Comparison of ENCODE assay signal across 2 cellular contexts in genomic region chr5:138963763-138964371, GRCh38.
TF ChIP-seq lines count a peak whose summit lies in the region.

No MANE protein-coding gene starts in this region.

TF ChIP-seq in K562, 482 proteins besides CTCF, POLR2A, EP300 and RAD21 (continued from another document):
- no peak for TF ChIP-seq PBX2 (CRISPR knock-in tag; IDR thresholded peaks at IDR 0.05; ENCODE audit: low read depth)
- TF ChIP-seq PBX2 (tag; conservative IDR thresholded peaks at IDR 0.05; ENCODE audit: low read depth) = peak; percentile 72
- no peak for TF ChIP-seq E2F4 (CRISPR knock-in tag; IDR thresholded peaks at IDR 0.05; ENCODE audit: low read depth)
- TF ChIP-seq MEIS2 (IDR thresholded peaks at IDR 0.05; ENCODE audit: partially characterized antibody) = peak; percentile 39
- no peak for TF ChIP-seq ZNF407 (IDR thresholded peaks at IDR 0.05; ENCODE audit: low read depth)

TF ChIP-seq in HepG2, 621 proteins besides CTCF, POLR2A, EP300 and RAD21 (continued from another document and continues in another):
- TF ChIP-seq ZNF12 (CRISPR knock-in tag; IDR thresholded peaks at IDR 0.05) = 0 out of 2 replicates have a peak, but pooled peaks have one; percentile 36
- TF ChIP-seq FOXK2 (IDR thresholded peaks at IDR 0.05) = no peak
- TF ChIP-seq ELF1 (CRISPR knock-in tag; IDR thresholded peaks at IDR 0.05) = peak; percentile 82
- TF ChIP-seq SALL1 (CRISPR knock-in tag; IDR thresholded peaks at IDR 0.05) = peak; percentile 63
- TF ChIP-seq ZNF234 (CRISPR knock-in tag; conservative IDR thresholded peaks at IDR 0.05) = no peak
- TF ChIP-seq NR2C2 (CRISPR knock-in tag; IDR thresholded peaks at IDR 0.05; ENCODE audit: borderline replicate concordance) = peak; percentile 73
- TF ChIP-seq MAF1 (CRISPR knock-in tag; IDR thresholded peaks at IDR 0.05; ENCODE audit: borderline replicate concordance) = no peak
- TF ChIP-seq NRL (CRISPR knock-in tag; IDR thresholded peaks at IDR 0.05; ENCODE audit: borderline replicate concordance) = no peak
- TF ChIP-seq ZHX2 (IDR thresholded peaks at IDR 0.05; ENCODE audit: low read depth) = 0 out of 2 replicates have a peak, but pooled peaks have one; percentile 31
- TF ChIP-seq ZHX2 (CRISPR knock-in tag; IDR thresholded peaks at IDR 0.05; ENCODE audit: borderline replicate concordance) = no peak
- TF ChIP-seq HNF4G (IDR thresholded peaks at IDR 0.05; ENCODE audit: borderline replicate concordance, low read depth, low read length) = no peak
- TF ChIP-seq HNF4G (CRISPR knock-in tag; IDR thresholded peaks at IDR 0.05; ENCODE audit: borderline replicate concordance, low read depth) = no peak; the same call in 1 of the 2 replicates
- TF ChIP-seq NR2F6 (IDR thresholded peaks at IDR 0.05) = peak; percentile 75
- peak; percentile 76 for TF ChIP-seq NR2F6 (CRISPR knock-in tag; IDR thresholded peaks at IDR 0.05)
- no peak for TF ChIP-seq ZNF660 (CRISPR knock-in tag; IDR thresholded peaks at IDR 0.05; ENCODE audit: borderline replicate concordance, low read depth)
- TF ChIP-seq ZBTB1 (CRISPR knock-in tag; IDR thresholded peaks at IDR 0.05; ENCODE audit: borderline replicate concordance) = no peak
- TF ChIP-seq GLMP (CRISPR knock-in tag; IDR thresholded peaks at IDR 0.05; ENCODE audit: borderline replicate concordance) = no peak
- no peak for TF ChIP-seq PCBP1 (IDR thresholded peaks at IDR 0.05; ENCODE audit: borderline replicate concordance, low read depth, low read length)
- TF ChIP-seq PCBP2 (optimal IDR thresholded peaks at IDR 0.05; ENCODE audit: low read depth, low read length, poor library complexity, severe bottlenecking) = no peak
- no peak for TF ChIP-seq TBL1XR1 (IDR thresholded peaks at IDR 0.05; ENCODE audit: borderline replicate concordance, low read length, partially characterized antibody)
- no peak for TF ChIP-seq POLR2AphosphoS5 (IDR thresholded peaks at IDR 0.05; ENCODE audit: low read depth, low read length)
- TF ChIP-seq ZNF619 (CRISPR knock-in tag; IDR thresholded peaks at IDR 0.05) = no peak
- no peak for TF ChIP-seq RORA (CRISPR knock-in tag; IDR thresholded peaks at IDR 0.05)
- TF ChIP-seq KDM5B (CRISPR knock-in tag; IDR thresholded peaks at IDR 0.05; ENCODE audit: borderline replicate concordance) = no peak; the same call in 1 of the 2 replicates
- TF ChIP-seq ZC3H13 (CRISPR knock-in tag; IDR thresholded peaks at IDR 0.05) = no peak
- no peak for TF ChIP-seq NFRKB (IDR thresholded peaks at IDR 0.05)
- no peak for TF ChIP-seq RFX3 (CRISPR knock-in tag; IDR thresholded peaks at IDR 0.05)
- TF ChIP-seq ZFP41 (CRISPR knock-in tag; IDR thresholded peaks at IDR 0.05; ENCODE audit: borderline replicate concordance) = no peak
- 0 out of 2 replicates have a peak, but pooled peaks have one; percentile 22 for TF ChIP-seq IRF2 (CRISPR knock-in tag; IDR thresholded peaks at IDR 0.05)
- no peak for TF ChIP-seq ZNF580 (CRISPR knock-in tag; IDR thresholded peaks at IDR 0.05; ENCODE audit: borderline replicate concordance, low read depth)
- no peak for TF ChIP-seq FOXJ3 (CRISPR knock-in tag; IDR thresholded peaks at IDR 0.05; ENCODE audit: borderline replicate concordance)
- no peak for TF ChIP-seq IKZF5 (CRISPR knock-in tag; IDR thresholded peaks at IDR 0.05)
- TF ChIP-seq PREB (CRISPR knock-in tag; IDR thresholded peaks at IDR 0.05) = no peak
- no peak for TF ChIP-seq FOXM1 (CRISPR knock-in tag; IDR thresholded peaks at IDR 0.05)
- TF ChIP-seq EHMT2 (IDR thresholded peaks at IDR 0.05; ENCODE audit: borderline replicate concordance, low read depth, low read length) = no peak
- TF ChIP-seq TFAP4 (IDR thresholded peaks at IDR 0.05; ENCODE audit: borderline replicate concordance, low read depth) = peak; percentile 85
- TF ChIP-seq ZNF251 (CRISPR knock-in tag; IDR thresholded peaks at IDR 0.05) = no peak
- no peak for TF ChIP-seq ZNF781 (CRISPR knock-in tag; IDR thresholded peaks at IDR 0.05; ENCODE audit: borderline replicate concordance, not compliant biosample characterization)
- no peak for TF ChIP-seq SRSF1 (optimal IDR thresholded peaks at IDR 0.05; ENCODE audit: low read depth, low read length)
- TF ChIP-seq ZSCAN29 (CRISPR knock-in tag; conservative IDR thresholded peaks at IDR 0.05) = no peak
- TF ChIP-seq ZNF720 (CRISPR knock-in tag; IDR thresholded peaks at IDR 0.05) = no peak
- no peak for TF ChIP-seq RARG (CRISPR knock-in tag; IDR thresholded peaks at IDR 0.05; ENCODE audit: low read depth)
- TF ChIP-seq ZNF558 (CRISPR knock-in tag; IDR thresholded peaks at IDR 0.05; ENCODE audit: borderline replicate concordance) = no peak
- TF ChIP-seq ZBTB7B (CRISPR knock-in tag; IDR thresholded peaks at IDR 0.05) = no peak
- TF ChIP-seq THAP7 (CRISPR knock-in tag; IDR thresholded peaks at IDR 0.05) = no peak
- no peak for TF ChIP-seq HOXA9 (CRISPR knock-in tag; IDR thresholded peaks at IDR 0.05; ENCODE audit: borderline replicate concordance)
- TF ChIP-seq CREB1 (IDR thresholded peaks at IDR 0.05) = no peak
- TF ChIP-seq CREB1 (CRISPR knock-in tag; IDR thresholded peaks at IDR 0.05) = no peak
- no peak for TF ChIP-seq CSRNP2 (CRISPR knock-in tag; conservative IDR thresholded peaks at IDR 0.05; ENCODE audit: low read depth)
- TF ChIP-seq ZNF253 (CRISPR knock-in tag; IDR thresholded peaks at IDR 0.05; ENCODE audit: borderline replicate concordance) = no peak
- no peak for TF ChIP-seq ZNF703 (CRISPR knock-in tag; IDR thresholded peaks at IDR 0.05; ENCODE audit: borderline replicate concordance)
- TF ChIP-seq GATA4 (IDR thresholded peaks at IDR 0.05; ENCODE audit: borderline replicate concordance, low read depth) = no peak
- no peak for TF ChIP-seq SP1 (IDR thresholded peaks at IDR 0.05)
- no peak for TF ChIP-seq SP1 (CRISPR knock-in tag; IDR thresholded peaks at IDR 0.05)
- TF ChIP-seq FOXA3 (CRISPR knock-in tag; IDR thresholded peaks at IDR 0.05) = peak; percentile 60
- TF ChIP-seq NKX3-1 (CRISPR knock-in tag; IDR thresholded peaks at IDR 0.05) = no peak
- peak; percentile 47; the same call in 1 of the 2 replicates for TF ChIP-seq ZNF788 (CRISPR knock-in tag; IDR thresholded peaks at IDR 0.05; ENCODE audit: borderline replicate concordance)
- no peak for TF ChIP-seq MXI1 (IDR thresholded peaks at IDR 0.05; ENCODE audit: borderline replicate concordance, low read depth, low read length)
